ENCODE assay signal across 8 cellular contexts in the genomic region with DNA sequence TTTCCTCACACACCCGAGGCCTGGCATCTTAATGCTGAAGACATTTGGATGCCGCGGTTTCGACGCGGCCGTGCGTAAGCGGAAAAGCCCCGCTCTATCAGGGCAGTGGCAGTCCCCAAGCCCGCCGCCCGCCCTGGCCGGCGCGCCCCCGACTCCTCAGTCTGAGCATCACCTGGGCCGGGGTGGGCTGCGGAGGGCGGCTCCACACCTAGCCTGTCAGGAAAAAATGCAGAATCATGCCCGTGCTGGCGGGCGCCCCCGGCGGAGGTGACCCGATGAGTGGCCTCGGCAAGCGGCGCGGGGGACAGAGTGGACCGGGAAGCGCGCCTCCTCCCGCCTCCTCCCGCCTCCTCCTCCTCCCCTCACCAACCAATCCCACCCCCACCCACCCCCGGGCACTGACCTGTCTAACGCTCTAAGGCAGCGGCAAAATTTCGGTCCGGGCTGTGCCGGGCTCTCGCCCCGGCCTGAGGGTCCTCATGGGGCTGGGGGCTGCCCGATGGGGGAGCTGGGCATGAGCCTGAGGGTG. TPM values are rescaled to one million over a fixed set of nuclear protein-coding genes. Genes with fewer than 3 reads are reported as not detected.
DNase-seq lines count a peak whose midpoint lies in the region; ATAC-seq and TF ChIP-seq lines count a peak whose summit lies in the region.

No MANE protein-coding gene starts in this region.

- peak overlapping the region in 1 of 2 experiments; percentile 51 for H3K14ac ChIP-seq in mesenchymal stem cell (ENCODE audit: low read length in 2 of 2)

- no peak overlapping the region for H2BK15ac ChIP-seq in mesenchymal stem cell (ENCODE audit: low read depth, poor library complexity, severe bottlenecking)

- no peak overlapping the region for H4K8ac ChIP-seq in mesenchymal stem cell (ENCODE audit: low read length)

- H2AFZ ChIP-seq in mesenchymal stem cell (ENCODE audit: low read depth, low read length), result peak overlapping the region; percentile 78

- peaks cover 3% of the 10 kb centered on the region for H3K27me3 ChIP-seq in RWPE2 (ENCODE audit: insufficient read depth, poor library complexity, severe bottlenecking)
- peaks cover 66 to 77% of the 10 kb centered on the region in 2 experiments for H3K27me3 ChIP-seq in mesenchymal stem cell (ENCODE audit: control insufficient read depth in 1 of 2, insufficient read depth in 1 of 2, low read length in 2 of 2)

- no peak for TF ChIP-seq CTCF in AG10803 (conservative IDR thresholded peaks at IDR 0.05; ENCODE audit: low read length)
- TF ChIP-seq CTCF in RWPE2 (IDR thresholded peaks at IDR 0.05; ENCODE audit: poor library complexity, severe bottlenecking), result no peak
- TF ChIP-seq CTCF in coronary artery (IDR thresholded peaks at IDR 0.05), result no peak

- no peak overlapping the region for H2BK12ac ChIP-seq in mesenchymal stem cell (ENCODE audit: low read length in 2 of 2)

- no peak overlapping the region for H3K4ac ChIP-seq in mesenchymal stem cell (ENCODE audit: low read depth in 1 of 2, low read length in 2 of 2)

- no peak overlapping the region for H3K23ac ChIP-seq in mesenchymal stem cell (ENCODE audit: low read length in 2 of 2)

- H3K4me2 ChIP-seq in mesenchymal stem cell (ENCODE audit: low read length, poor library complexity, severe bottlenecking), result peak overlapping the region; percentile 100

- H3K36me3 ChIP-seq in RWPE2 (ENCODE audit: low read depth) (no peaks in the 10 kb centered on the region), mesenchymal stem cell (ENCODE audit: control insufficient read depth in 1 of 2, insufficient read depth in 2 of 2, low read depth in 1 of 2, low read length in 2 of 2) (no peaks in the 10 kb centered on the region)

- H3K4me3 ChIP-seq in AG10803 (ENCODE audit: low read length), result peak overlapping the region; percentile 58
- peak overlapping the region; percentile 48 for H3K4me3 ChIP-seq in RWPE2 (ENCODE audit: severe bottlenecking)
- peak overlapping the region; percentile 92 for H3K4me3 ChIP-seq in coronary artery
- peak overlapping the region; percentile 45 to 66 for H3K4me3 ChIP-seq in mesenchymal stem cell (ENCODE audit: insufficient read depth in 1 of 2, low read depth in 1 of 2, low read length in 2 of 2)

- ATAC-seq in GM19438 (IDR thresholded peaks at IDR 0.05; ENCODE audit: low read depth, unreplicated experiment) (peak; percentile 15), RWPE2 (ENCODE audit: low read depth) (peak; percentile 29)

- H3K9me3 ChIP-seq in RWPE2 (ENCODE audit: severe bottlenecking) (no peaks in the 10 kb centered on the region), mesenchymal stem cell (ENCODE audit: control insufficient read depth, low read length) (no peaks in the 10 kb centered on the region)

- no peak overlapping the region for H3K9ac ChIP-seq in mesenchymal stem cell (ENCODE audit: low read length)

- no peak overlapping the region for H2BK120ac ChIP-seq in mesenchymal stem cell (ENCODE audit: low read depth, low read length)

- under 1% methylated on average over 29 of the region's 44 CpGs for WGBS in mesenchymal stem cell

- DNase-seq in AG10803 (ENCODE audit: low read depth), result peak; percentile 17
- peak; percentile 38 for DNase-seq in RWPE2 (ENCODE audit: low spot score)
- DNase-seq in coronary artery (ENCODE audit: low spot score), result peak; percentile 75
- peak; percentile 32 for DNase-seq in mesenchymal stem cell
- peak; percentile 41 for DNase-seq in ureter (ENCODE audit: low spot score)
- DNase-seq in NCI-H187 (lab: John Stamatoyannopoulos, UW), result no peak
- DNase-seq in MV-4-11 (lab: John Stamatoyannopoulos, UW), result no peak

- no peak overlapping the region for H2AK5ac ChIP-seq in mesenchymal stem cell (ENCODE audit: low read length, severe bottlenecking)

- H4K91ac ChIP-seq in mesenchymal stem cell (ENCODE audit: low read length), result no peak overlapping the region

- no peaks in the 10 kb centered on the region for H3K4me1 ChIP-seq in RWPE2 (ENCODE audit: insufficient read depth, poor library complexity, severe bottlenecking)
- peaks cover 22% of the 10 kb centered on the region for H3K4me1 ChIP-seq in mesenchymal stem cell (ENCODE audit: control insufficient read depth, insufficient read depth, low read depth, low read length)

- no peaks in the 10 kb centered on the region for H3K79me1 ChIP-seq in mesenchymal stem cell (replicated peaks; ENCODE audit: low read length, poor library complexity, severe bottlenecking)

- H3K27ac ChIP-seq in RWPE2 (ENCODE audit: poor library complexity, severe bottlenecking) (no peak overlapping the region), coronary artery (peak overlapping the region; percentile 41 to 64), mesenchymal stem cell (ENCODE audit: low read length, poor library complexity, severe bottlenecking) (no peak overlapping the region)

- H2BK5ac ChIP-seq in mesenchymal stem cell (ENCODE audit: low read depth, low read length, poor library complexity, severe bottlenecking), result no peak overlapping the region

- H3K18ac ChIP-seq in mesenchymal stem cell (ENCODE audit: low read depth in 1 of 2, low read length in 2 of 2), result peak overlapping the region in 1 of 2 experiments; percentile 21

RNA-seq across cellular contexts. Expression of gene B4GALNT1, which starts 0.6 kb away (rescaled TPM):
- 0.77 TPM for polyA plus RNA-seq in mesenchymal stem cell (2013, experiment 1 of 2)
- 0.96 TPM for polyA plus RNA-seq in mesenchymal stem cell (2013, experiment 2 of 2)
- total RNA-seq in ureter, result 3.3 TPM

RNA-seq across cellular contexts. Expression of gene ARHGEF25, which starts 21.2 kb away (rescaled TPM):
- 6.7 TPM for polyA plus RNA-seq in mesenchymal stem cell (2013, experiment 1 of 2)
- 5.9 TPM for polyA plus RNA-seq in mesenchymal stem cell (2013, experiment 2 of 2)
- total RNA-seq in ureter, result 41.5 TPM

RNA-seq across cellular contexts. Expression of gene DTX3, which starts 27.8 kb away (rescaled TPM):
- 27.2 TPM for polyA plus RNA-seq in mesenchymal stem cell (2013, experiment 1 of 2)
- 26.4 TPM for polyA plus RNA-seq in mesenchymal stem cell (2013, experiment 2 of 2)
- 40.0 TPM for total RNA-seq in ureter

RNA-seq across cellular contexts. Expression of gene PIP4K2C, which starts 41.4 kb away (rescaled TPM):
- polyA plus RNA-seq in mesenchymal stem cell (2013, experiment 1 of 2), result 15.5 TPM
- polyA plus RNA-seq in mesenchymal stem cell (2013, experiment 2 of 2), result 15.4 TPM
- total RNA-seq in ureter, result 48.0 TPM

Comparison
In these comparisons a context has a peak if more than half of its experiments do, and no peak if none do; other contexts are left out.
1. DNase-seq: peak in AG10803 (single experiment), RWPE2 (single experiment), coronary artery (single experiment), mesenchymal stem cell (single experiment) and ureter (single experiment); none in NCI-H187 (0 of 2) and MV-4-11 (single experiment).
2. H3K27ac ChIP-seq: peak in coronary artery (2 of 2); none in RWPE2 (single experiment) and mesenchymal stem cell (single experiment).
3. Peak in every context shown above with its lines, with median percentiles within 50 percentile points of each other: H3K4me3 ChIP-seq.